18 cellular contexts compared by ENCODE assay signal in the genomic region with DNA sequence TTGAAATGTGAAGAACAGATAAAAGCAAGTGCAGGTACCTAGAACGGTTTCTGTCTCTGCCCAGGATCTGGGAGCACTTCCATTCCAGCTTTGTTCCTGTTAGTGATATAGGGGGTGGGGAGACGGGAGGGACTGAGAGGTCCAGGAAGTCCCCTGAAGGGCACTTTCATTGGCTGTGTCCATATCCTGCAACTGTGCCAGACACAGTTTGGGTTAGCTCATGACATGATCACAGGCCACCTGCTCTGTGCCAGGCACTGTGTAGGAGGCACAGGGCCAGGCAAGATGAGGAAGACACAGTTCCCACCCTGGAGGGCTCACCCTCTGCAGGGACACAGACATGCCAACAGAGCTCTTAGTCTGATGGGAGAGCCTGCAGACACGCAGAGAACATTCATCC. TPM values are rescaled to one million over a fixed set of nuclear protein-coding genes. Genes with fewer than 3 reads are reported as not detected.
"Had no signal": no experiment of that assay in that cellular context is flagged by ENCODE, and none has a peak within 500 bp of the region (broad histone marks: within the 10 kb centered on the region; RNA-seq: fewer than 3 reads in every experiment).

No MANE protein-coding gene starts in this region.

- H3K9me3 ChIP-seq: SK-N-SH had no signal

- DNase-seq: KBM-7, NCI-H1092, NCI-H1105 treated with DMSO at 0.1 percent for 48 hours, NCI-H1417 treated with DMSO at 0.1 percent for 48 hours, NCI-H146, NCI-H1694 treated with DMSO at 0.1 percent for 48 hours, NCI-H1930, NCI-H2081, NCI-H2107, NCI-H2227 treated with DMSO at 0.1 percent for 48 hours, NCI-H446, NCI-H510A, NCI-H774, SHP77, SK-N-SH had no signal

- H3K9ac ChIP-seq: SK-N-SH had no signal

- H3K27ac ChIP-seq: RWPE1 had no signal

- H3K4me2 ChIP-seq: SK-N-SH had no signal

RNA-seq across cellular contexts. Expression of a gene that starts 7.9 kb away (rescaled TPM):
- total RNA-seq: LHCN-M2, MCF 10A had no signal
